8 cellular contexts compared by ENCODE assay signal in genomic region chr16:48536600-48537200, GRCh38.
DNase-seq lines count a peak whose midpoint lies in the region; ATAC-seq and TF ChIP-seq lines count a peak whose summit lies in the region.

No MANE protein-coding gene starts in this region.

- TF ChIP-seq CTCF in AG04450 (IDR thresholded peaks at IDR 0.05; ENCODE audit: low read depth, low read length) (no peak), fibroblast of the aortic adventitia (IDR thresholded peaks at IDR 0.05; ENCODE audit: insufficient read depth, low read length) (no peak)

- peak overlapping the region; percentile 32 to 64 for H3K4me3 Mint-ChIP-seq in stimulated activated naive B cell treated with anti-CD40 and anti-IgM and Interleukin-4, amounts not matched to agents 10 μg/mL and 1 μg/mL and 100 μg/mL, for 72 hours

- H3K27ac ChIP-seq in AG04450 (ENCODE audit: low read depth, low read length) (peak overlapping the region; percentile 39), KOPT-K1 (ENCODE audit: low read depth, low read length, poor library complexity, severe bottlenecking) (peak overlapping the region; percentile 50)

- no peaks in the 10 kb centered on the region for H3K9me3 Mint-ChIP-seq in stimulated activated naive B cell treated with anti-CD40 and anti-IgM and Interleukin-4, amounts not matched to agents 10 μg/mL and 1 μg/mL and 100 μg/mL, for 72 hours

- peaks cover 0 to 5% of the 10 kb centered on the region in 2 donors for H3K27me3 Mint-ChIP-seq in stimulated activated naive B cell treated with anti-CD40 and anti-IgM and Interleukin-4, amounts not matched to agents 10 μg/mL and 1 μg/mL and 100 μg/mL, for 72 hours

- CTCF ChIA-PET in AG04450 (lab: Charles Lee): no interaction called here

- peak; percentile 13 for ATAC-seq in GM19452 (IDR thresholded peaks at IDR 0.05; ENCODE audit: unreplicated experiment)
- ATAC-seq in stimulated activated naive B cell treated with anti-CD40 and anti-IgM and Interleukin-4, amounts not matched to agents 10 μg/mL and 1 μg/mL and 100 μg/mL, for 72 hours (replicated peaks): peak; percentile 55 to 61

- H3K9me3 ChIP-seq in AG04450 (ENCODE audit: control insufficient read depth, insufficient read depth, low read length) (no peaks in the 10 kb centered on the region), KOPT-K1 (ENCODE audit: insufficient read depth, low read length, poor library complexity, severe bottlenecking) (no peaks in the 10 kb centered on the region)

- H3K4me3 ChIP-seq in AG04450 (ENCODE audit: low read depth, low read length): no peak overlapping the region
- no peak overlapping the region for H3K4me3 ChIP-seq in fibroblast of the aortic adventitia (ENCODE audit: low read depth, low read length)

- POLR2A ChIA-PET in AG04450 (lab: Yijun Ruan, JAX): interaction anchor here (0.7 kb wide), 1 partner anchor 152 kb away, joined by 3 read pairs; no protein-coding TSS in a partner anchor

- DNase-seq in AG04450 (ENCODE audit: low read depth, low spot score) (no peak), fibroblast of the aortic adventitia (ENCODE audit: low read depth) (peak; percentile 51), NCI-H2171 (lab: John Stamatoyannopoulos, UW) (no peak), NCI-H1436 treated with DMSO at 0.1 percent for 48 hours (lab: John Stamatoyannopoulos, UW) (no peak), NCI-H1694 (lab: John Stamatoyannopoulos, UW) (no peak)
- DNase-seq in stimulated activated naive B cell treated with anti-CD40 and anti-IgM and Interleukin-4, amounts not matched to agents 10 μg/mL and 1 μg/mL and 100 μg/mL, for 72 hours: no peak

- peak overlapping the region; percentile 92 for H3K27ac Mint-ChIP-seq in stimulated activated naive B cell treated with anti-CD40 and anti-IgM and Interleukin-4, amounts not matched to agents 10 μg/mL and 1 μg/mL and 100 μg/mL, for 72 hours

- peaks cover 34 to 54% of the 10 kb centered on the region in 2 donors for H3K4me1 Mint-ChIP-seq in stimulated activated naive B cell treated with anti-CD40 and anti-IgM and Interleukin-4, amounts not matched to agents 10 μg/mL and 1 μg/mL and 100 μg/mL, for 72 hours

- no peaks in the 10 kb centered on the region for H3K27me3 ChIP-seq in AG04450 (ENCODE audit: control insufficient read depth, insufficient read depth, low read length)

- peaks cover 22 to 31% of the 10 kb centered on the region in 2 donors for H3K36me3 Mint-ChIP-seq in stimulated activated naive B cell treated with anti-CD40 and anti-IgM and Interleukin-4, amounts not matched to agents 10 μg/mL and 1 μg/mL and 100 μg/mL, for 72 hours

- peaks cover 22% of the 10 kb centered on the region for H3K36me3 ChIP-seq in KOPT-K1 (ENCODE audit: insufficient read depth, low read length)
